In genomic region chr1:164611754-164612642, GRCh38 we compare ENCODE assay signal across 8 cellular contexts. TPM values are rescaled to one million over a fixed set of nuclear protein-coding genes. Genes with fewer than 3 reads are reported as not detected.
A peak's percentile ranks its signal among the peaks of the same experiment; 100 is the strongest.
DNase-seq lines count a peak whose midpoint lies in the region; ATAC-seq and TF ChIP-seq lines count a peak whose summit lies in the region.

No MANE protein-coding gene starts in this region.

- H3K4me2 ChIP-seq in Karpas-422 (ENCODE audit: low read depth, low read length, poor library complexity, severe bottlenecking): no peak overlapping the region

- H3K27ac ChIP-seq in uterus (peak overlapping the region; percentile 75 to 83), Karpas-422 (ENCODE audit: low read length) (no peak overlapping the region)

- H3K4me1 ChIP-seq in uterus: peaks cover 22 to 41% of the 10 kb centered on the region in 2 donors
- H3K4me1 ChIP-seq in Karpas-422 (ENCODE audit: low read length): no peaks in the 10 kb centered on the region

- intact Hi-C loops in uterus (cut with DNase I; ENCODE audit: low total_unique reads): loop anchor here (10.0 kb wide), 1 partner anchor 47 kb away; no protein-coding TSS in a partner anchor

- H4K20me1 ChIP-seq in Karpas-422 (ENCODE audit: insufficient read depth, low read depth, low read length): no peaks in the 10 kb centered on the region

- no peak overlapping the region for H3K4me3 Mint-ChIP-seq in T-helper 2 cell treated with Interferon-gamma antibody and Interleukin-4, amounts not matched to agents 5 μg/mL and 100 μg/mL, for 36 hours

- no peak for TF ChIP-seq POLR2A in uterus (IDR thresholded peaks at IDR 0.05)

- H3K9me3 Mint-ChIP-seq in T-helper 2 cell treated with Interferon-gamma antibody and Interleukin-4, amounts not matched to agents 5 μg/mL and 100 μg/mL, for 36 hours: no peaks in the 10 kb centered on the region

- no peak overlapping the region for H3K27ac Mint-ChIP-seq in T-helper 2 cell treated with Interferon-gamma antibody and Interleukin-4, amounts not matched to agents 5 μg/mL and 100 μg/mL, for 36 hours

- ATAC-seq in GM21723 (IDR thresholded peaks at IDR 0.05; ENCODE audit: unreplicated experiment): no peak

- H3K9me2 ChIP-seq in Karpas-422 (replicated peaks; ENCODE audit: insufficient read depth, low read length): no peaks in the 10 kb centered on the region

- H3K9ac ChIP-seq in Karpas-422 (ENCODE audit: low read length): no peak overlapping the region

- no peak overlapping the region for H2AFZ ChIP-seq in Karpas-422 (ENCODE audit: low read length)

- no peaks in the 10 kb centered on the region for H3K36me3 ChIP-seq in uterus
- H3K36me3 ChIP-seq in Karpas-422 (ENCODE audit: insufficient read depth, low read length): no peaks in the 10 kb centered on the region

- peak; percentile 16 for DNase-seq in SIG-M5 treated with dmso at 0.1 percent for 504 hours (lab: John Stamatoyannopoulos, UW; ENCODE audit: unreplicated experiment)
- no peak for DNase-seq in SIG-M5 (lab: John Stamatoyannopoulos, UW)
- peak; percentile 78 for DNase-seq in amniotic epithelial cell (ENCODE audit: low read depth)
- DNase-seq in islet precursor cell: peak; percentile 91
- DNase-seq in uterus: peak in 1 of 2 donors; percentile 64
- no peak for DNase-seq in Karpas-422
- no peak for DNase-seq in T-helper 2 cell treated with Interferon-gamma antibody and Interleukin-4, amounts not matched to agents 5 μg/mL and 100 μg/mL, for 36 hours (ENCODE audit: low spot score)

- no peaks in the 10 kb centered on the region for H3K9me3 ChIP-seq in uterus
- no peaks in the 10 kb centered on the region for H3K9me3 ChIP-seq in Karpas-422 (ENCODE audit: low read length)

- H3K4me3 ChIP-seq in uterus (no peak overlapping the region), Karpas-422 (ENCODE audit: low read length) (no peak overlapping the region)

- H3K27me3 Mint-ChIP-seq in T-helper 2 cell treated with Interferon-gamma antibody and Interleukin-4, amounts not matched to agents 5 μg/mL and 100 μg/mL, for 36 hours (ENCODE audit: low read depth): no peaks in the 10 kb centered on the region

- no peak for TF ChIP-seq CTCF in uterus (IDR thresholded peaks at IDR 0.05)

- no peaks in the 10 kb centered on the region for H3K27me3 ChIP-seq in uterus
- no peaks in the 10 kb centered on the region for H3K27me3 ChIP-seq in Karpas-422 (ENCODE audit: low read length)

- H3K79me2 ChIP-seq in Karpas-422 (ENCODE audit: low read length): no peaks in the 10 kb centered on the region

- H3K36me3 Mint-ChIP-seq in T-helper 2 cell treated with Interferon-gamma antibody and Interleukin-4, amounts not matched to agents 5 μg/mL and 100 μg/mL, for 36 hours (ENCODE audit: low read depth): no peaks in the 10 kb centered on the region

- no peaks in the 10 kb centered on the region for H3K4me1 Mint-ChIP-seq in T-helper 2 cell treated with Interferon-gamma antibody and Interleukin-4, amounts not matched to agents 5 μg/mL and 100 μg/mL, for 36 hours (ENCODE audit: low read depth)

RNA-seq across cellular contexts. Expression of gene PBX1, which starts 53.0 kb away (rescaled TPM):
- total RNA-seq in uterus: 100 to 1,000 TPM; 122 to 831 (median 207) TPM
- 0.41 and 0.51 TPM in 2 replicates for total RNA-seq in Karpas-422 (2014; rRNA removed; shearing (Covaris generic); ENCODE audit: low replicate concordance)

Comparison
In these comparisons a context has a peak if more than half of its experiments do, and no peak if none do; other contexts are left out.
1. DNase-seq: peak in SIG-M5 treated with dmso at 0.1 percent for 504 hours (single experiment), amniotic epithelial cell (single experiment) and islet precursor cell (single experiment); none in SIG-M5 (single experiment), Karpas-422 (single experiment) and T-helper 2 cell treated with Interferon-gamma antibody and Interleukin-4, amounts not matched to agents 5 μg/mL and 100 μg/mL, for 36 hours (single experiment).
2. RNA of gene PBX1, which starts 53.0 kb away (total RNA-seq): 122 to 831 TPM in uterus; 0.41 to 0.51 TPM in Karpas-422; every median in the first group is over 10 times any median in the second.